Comparison of ENCODE assay signal across 19 cellular contexts in genomic region chr20:20430066-20430465, GRCh38.
"Had no signal": no experiment of that assay in that cellular context is flagged by ENCODE, and none has a peak within 500 bp of the region (broad histone marks: within the 10 kb centered on the region; RNA-seq: fewer than 3 reads in every experiment).

No MANE protein-coding gene starts in this region.

- H3K4me2 ChIP-seq: hepatocyte, neural progenitor cell had no signal

- ATAC-seq: gastroesophageal sphincter; left colon; stimulated activated memory B cell treated with anti-CD40 and anti-IgM and Interleukin-4, amounts not matched to agents 10 μg/mL and 1 μg/mL and 100 μg/mL, for 72 hours had no signal

- H2AFZ ChIP-seq: hepatocyte, neural progenitor cell had no signal

- H3K4me1 ChIP-seq: colonic mucosa, esophagus squamous epithelium, gastroesophageal sphincter, neural progenitor cell, right lobe of liver, spleen, tibial artery had no signal

- DNase-seq: colonic mucosa; dermis blood vessel endothelial cell; esophagus squamous epithelium; foreskin fibroblast; glutamatergic neuron; kidney; left colon; nucleus accumbens; ovary; right lobe of liver; spleen; stimulated activated CD4-positive, alpha-beta T cell treated with anti-CD3 and anti-CD28 coated beads, Interleukin-15, amount 100 ng/mL, for 24 hours; stimulated activated CD4-positive, alpha-beta T cell treated with anti-CD3 and anti-CD28 coated beads, Interleukin-1b, Interleukin-23, amount 100 ng/mL, for 48 hours; stimulated activated CD4-positive, alpha-beta T cell treated with anti-CD3 and anti-CD28 coated beads, Interleukin-4, amount 100 ng/mL, for 24 hours; tibial artery had no signal

- H3K27ac ChIP-seq: colonic mucosa, esophagus squamous epithelium, gastroesophageal sphincter, hepatocyte, neural progenitor cell, ovary, right lobe of liver, spleen, tibial artery had no signal

- H3K4me3 ChIP-seq: colonic mucosa, esophagus squamous epithelium, gastroesophageal sphincter, hepatocyte, neural progenitor cell, ovary, right lobe of liver, spleen, tibial artery had no signal

- H3K36me3 ChIP-seq: colonic mucosa, neural progenitor cell, ovary, tibial artery had no signal

- H3K79me2 ChIP-seq: hepatocyte had no signal

- H3K27me3 ChIP-seq: colonic mucosa, esophagus squamous epithelium, gastroesophageal sphincter, hepatocyte, neural progenitor cell, ovary, right lobe of liver, spleen, tibial artery had no signal

- H3K9me3 ChIP-seq: colonic mucosa, esophagus squamous epithelium, gastroesophageal sphincter, ovary, right lobe of liver, spleen, tibial artery had no signal

- H3K9ac ChIP-seq: neural progenitor cell had no signal
